Comparison of ENCODE assay signal across 33 cellular contexts in genomic region chr5:51685399-51685798, GRCh38.
"Had no signal": no experiment of that assay in that cellular context is flagged by ENCODE, and none has a peak within 500 bp of the region (broad histone marks: within the 10 kb centered on the region; RNA-seq: fewer than 3 reads in every experiment).

No MANE protein-coding gene starts in this region.

- DNase-seq: activated CD4-positive, alpha-beta memory T cell treated with anti-CD3 and anti-CD28 coated beads for 36 hours; activated CD4-positive, alpha-beta T cell treated with anti-CD3 and anti-CD28 coated beads for 36 hours; activated CD4-positive, alpha-beta T cell treated with anti-CD3 and anti-CD28 coated beads, Interleukin-2, amount 10 ng/mL, durations not matched to agents 24 days and 14 days; activated CD4-positive, CD25-positive, alpha-beta regulatory T cell; activated CD4-positive, CD25-positive, alpha-beta regulatory T cell treated with anti-CD3 and anti-CD28 coated beads, Interleukin-2, amount 50 U/mL, for 72 hours; activated CD8-positive, alpha-beta memory T cell treated with anti-CD3 and anti-CD28 coated beads, Interleukin-2, amount 10 ng/mL, durations not matched to agents 7 days and 5 days; activated CD8-positive, alpha-beta memory T cell treated with anti-CD3 and anti-CD28 coated beads, Interleukin-2, amount 50 U/mL, for 4 hours; activated CD8-positive, alpha-beta T cell treated with anti-CD3 and anti-CD28 coated beads, Interleukin-2, amount 10 ng/mL, durations not matched to agents 7 days and 5 days; activated effector memory CD4-positive, alpha-beta T cell treated with anti-CD3 and anti-CD28 coated beads, Interleukin-2, amount 50 U/mL, for 16 hours; activated naive CD4-positive, alpha-beta T cell treated with anti-CD3 and anti-CD28 coated beads for 36 hours; activated naive CD8-positive, alpha-beta T cell treated with anti-CD3 and anti-CD28 coated beads for 36 hours; activated naive CD8-positive, alpha-beta T cell treated with anti-CD3 and anti-CD28 coated beads, Interleukin-2, amount 50 U/mL, for 24 hours; activated T-cell treated with anti-CD3 and anti-CD28 coated beads, Interleukin-2, amount 50 U/mL, for 1 hour; activated T-cell treated with anti-CD3 and anti-CD28 coated beads, Interleukin-2, amount 50 U/mL, for 48 hours; adrenal gland; amygdala; aorta; body of pancreas; caudate nucleus; cerebellar nuclear complex; colonic mucosa; dorsolateral prefrontal cortex; effector memory CD4-positive, alpha-beta T cell; endodermal cell; glutamatergic neuron; heart left ventricle; T-helper 2 cell had no signal

- H3K4me3 ChIP-seq: adrenal gland, body of pancreas, colonic mucosa, dorsolateral prefrontal cortex, heart left ventricle had no signal

- H3K36me3 ChIP-seq: adrenal gland, colonic mucosa, heart left ventricle had no signal

- H3K9me3 ChIP-seq: adrenal gland, body of pancreas, colonic mucosa had no signal

- H3K27me3 Mint-ChIP-seq: activated CD4-positive, alpha-beta memory T cell treated with anti-CD3 and anti-CD28 coated beads for 36 hours; activated CD4-positive, alpha-beta T cell treated with anti-CD3 and anti-CD28 coated beads for 36 hours; activated CD4-positive, alpha-beta T cell treated with anti-CD3 and anti-CD28 coated beads, Interleukin-2, amount 10 ng/mL, durations not matched to agents 24 days and 14 days; activated CD8-positive, alpha-beta memory T cell treated with anti-CD3 and anti-CD28 coated beads, Interleukin-2, amount 10 ng/mL, durations not matched to agents 7 days and 5 days; activated naive CD4-positive, alpha-beta T cell treated with anti-CD3 and anti-CD28 coated beads, Interleukin-2, amount 50 U/mL, for 24 hours; activated naive CD8-positive, alpha-beta T cell treated with anti-CD3 and anti-CD28 coated beads for 36 hours; activated naive CD8-positive, alpha-beta T cell treated with anti-CD3 and anti-CD28 coated beads, Interleukin-2, amount 50 U/mL, for 24 hours; dendritic cell treated with granulocyte-macrophage colony-stimulating factor and Interleukin-4, amounts not matched to agents 40 ng/mL and 50 ng/mL, for 4 days had no signal

- H3K27ac Mint-ChIP-seq: activated CD4-positive, alpha-beta memory T cell treated with anti-CD3 and anti-CD28 coated beads for 36 hours; activated CD4-positive, alpha-beta T cell treated with anti-CD3 and anti-CD28 coated beads for 36 hours; activated CD4-positive, alpha-beta T cell treated with anti-CD3 and anti-CD28 coated beads, Interleukin-2, amount 10 ng/mL, durations not matched to agents 24 days and 14 days; activated CD8-positive, alpha-beta memory T cell treated with anti-CD3 and anti-CD28 coated beads, Interleukin-2, amount 10 ng/mL, durations not matched to agents 7 days and 5 days; activated CD8-positive, alpha-beta T cell treated with anti-CD3 and anti-CD28 coated beads, Interleukin-2, amount 10 ng/mL, durations not matched to agents 7 days and 5 days; activated naive CD4-positive, alpha-beta T cell treated with anti-CD3 and anti-CD28 coated beads for 36 hours; activated naive CD4-positive, alpha-beta T cell treated with anti-CD3 and anti-CD28 coated beads, Interleukin-2, amount 50 U/mL, for 24 hours; activated naive CD8-positive, alpha-beta T cell treated with anti-CD3 and anti-CD28 coated beads for 36 hours; activated naive CD8-positive, alpha-beta T cell treated with anti-CD3 and anti-CD28 coated beads, Interleukin-2, amount 50 U/mL, for 24 hours; activated T-helper 1 cell treated with anti-CD3 and anti-CD28 coated beads, Interleukin-12 subunit alpha, Interleukin-12 subunit beta, Interleukin-2, Interleukin-4 antibody, amounts not matched to agents 30 ng/mL and 10 ng/mL and 1 ng/mL, durations not matched to agents 14 hours and 24 hours and 36 hours; activated T-helper 2 cell treated with anti-CD3 and anti-CD28 coated beads, Interferon-gamma antibody, Interleukin-2, Interleukin-4, amounts not matched to agents 10 μg/mL and 5 μg/mL and 100 μg/mL, durations not matched to agents 14 hours and 24 hours and 36 hours; dendritic cell treated with granulocyte-macrophage colony-stimulating factor and Interleukin-4, amounts not matched to agents 40 ng/mL and 50 ng/mL, for 4 days; endodermal cell had no signal

- ATAC-seq: activated CD4-positive, alpha-beta T cell treated with anti-CD3 and anti-CD28 coated beads for 36 hours; activated CD8-positive, alpha-beta memory T cell treated with anti-CD3 and anti-CD28 coated beads, Interleukin-2, amount 10 ng/mL, durations not matched to agents 7 days and 5 days; activated CD8-positive, alpha-beta T cell treated with anti-CD3 and anti-CD28 coated beads, Interleukin-2, amount 10 ng/mL, durations not matched to agents 7 days and 5 days; activated naive CD8-positive, alpha-beta T cell treated with anti-CD3 and anti-CD28 coated beads, Interleukin-2, amount 50 U/mL, for 24 hours; body of pancreas; esophagus mucosa; heart left ventricle had no signal

- H3K9me3 Mint-ChIP-seq: activated CD4-positive, alpha-beta T cell treated with anti-CD3 and anti-CD28 coated beads, Interleukin-2, amount 10 ng/mL, durations not matched to agents 24 days and 14 days; activated naive CD4-positive, alpha-beta T cell treated with anti-CD3 and anti-CD28 coated beads for 36 hours; activated naive CD4-positive, alpha-beta T cell treated with anti-CD3 and anti-CD28 coated beads, Interleukin-2, amount 50 U/mL, for 24 hours had no signal

- FAIRE-seq: frontal cortex had no signal

- H3K27me3 ChIP-seq: adrenal gland, body of pancreas, colonic mucosa, heart left ventricle had no signal

- H3K4me3 Mint-ChIP-seq: activated CD4-positive, alpha-beta memory T cell treated with anti-CD3 and anti-CD28 coated beads for 36 hours; activated CD4-positive, alpha-beta T cell treated with anti-CD3 and anti-CD28 coated beads for 36 hours; activated CD4-positive, alpha-beta T cell treated with anti-CD3 and anti-CD28 coated beads, Interleukin-2, amount 10 ng/mL, durations not matched to agents 24 days and 14 days; activated CD8-positive, alpha-beta memory T cell treated with anti-CD3 and anti-CD28 coated beads, Interleukin-2, amount 10 ng/mL, durations not matched to agents 7 days and 5 days; activated CD8-positive, alpha-beta T cell treated with anti-CD3 and anti-CD28 coated beads, Interleukin-2, amount 10 ng/mL, durations not matched to agents 7 days and 5 days; activated naive CD4-positive, alpha-beta T cell treated with anti-CD3 and anti-CD28 coated beads for 36 hours; activated naive CD4-positive, alpha-beta T cell treated with anti-CD3 and anti-CD28 coated beads, Interleukin-2, amount 50 U/mL, for 24 hours; activated naive CD8-positive, alpha-beta T cell treated with anti-CD3 and anti-CD28 coated beads for 36 hours; activated naive CD8-positive, alpha-beta T cell treated with anti-CD3 and anti-CD28 coated beads, Interleukin-2, amount 50 U/mL, for 24 hours; activated T-helper 1 cell treated with anti-CD3 and anti-CD28 coated beads, Interleukin-12 subunit alpha, Interleukin-12 subunit beta, Interleukin-2, Interleukin-4 antibody, amounts not matched to agents 30 ng/mL and 10 ng/mL and 1 ng/mL, durations not matched to agents 14 hours and 24 hours and 36 hours; dendritic cell treated with granulocyte-macrophage colony-stimulating factor and Interleukin-4, amounts not matched to agents 40 ng/mL and 50 ng/mL, for 4 days; endodermal cell had no signal

- H3K4me1 ChIP-seq: adrenal gland, body of pancreas, colonic mucosa, heart left ventricle had no signal

- H3K27ac ChIP-seq: adrenal gland, body of pancreas, colonic mucosa, dorsolateral prefrontal cortex, heart left ventricle had no signal

- H3K4me1 Mint-ChIP-seq: activated CD4-positive, alpha-beta T cell treated with anti-CD3 and anti-CD28 coated beads for 36 hours; activated CD4-positive, alpha-beta T cell treated with anti-CD3 and anti-CD28 coated beads, Interleukin-2, amount 10 ng/mL, durations not matched to agents 24 days and 14 days; activated CD8-positive, alpha-beta memory T cell treated with anti-CD3 and anti-CD28 coated beads, Interleukin-2, amount 10 ng/mL, durations not matched to agents 7 days and 5 days; activated naive CD4-positive, alpha-beta T cell treated with anti-CD3 and anti-CD28 coated beads, Interleukin-2, amount 50 U/mL, for 24 hours; activated naive CD8-positive, alpha-beta T cell treated with anti-CD3 and anti-CD28 coated beads for 36 hours; activated naive CD8-positive, alpha-beta T cell treated with anti-CD3 and anti-CD28 coated beads, Interleukin-2, amount 50 U/mL, for 24 hours; endodermal cell had no signal

- H3K36me3 Mint-ChIP-seq: activated CD4-positive, alpha-beta memory T cell treated with anti-CD3 and anti-CD28 coated beads for 36 hours; activated CD8-positive, alpha-beta memory T cell treated with anti-CD3 and anti-CD28 coated beads, Interleukin-2, amount 10 ng/mL, durations not matched to agents 7 days and 5 days; activated naive CD4-positive, alpha-beta T cell treated with anti-CD3 and anti-CD28 coated beads, Interleukin-2, amount 50 U/mL, for 24 hours; activated naive CD8-positive, alpha-beta T cell treated with anti-CD3 and anti-CD28 coated beads for 36 hours had no signal
